ENCODE assay signal across 8 cellular contexts in the genomic region with DNA sequence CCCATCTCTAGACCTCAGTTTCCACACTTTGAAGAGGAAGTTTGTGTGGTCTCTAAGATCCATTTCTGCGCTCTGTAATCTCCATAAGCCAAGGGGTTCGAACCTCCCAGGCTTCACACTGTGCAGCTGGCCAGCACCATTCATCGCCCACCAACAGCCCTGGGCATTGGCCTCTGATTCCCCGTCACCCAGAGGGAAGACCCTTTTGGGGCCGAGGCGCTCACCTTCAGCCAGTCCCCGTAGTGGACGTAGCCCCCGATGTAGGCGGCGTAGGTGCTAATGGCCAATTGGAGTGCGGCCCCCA. TPM values are rescaled to one million over a fixed set of nuclear protein-coding genes. Genes with fewer than 3 reads are reported as not detected.
DNase-seq lines count a peak whose midpoint lies in the region; ATAC-seq and TF ChIP-seq lines count a peak whose summit lies in the region.

No MANE protein-coding gene starts in this region.

- peak overlapping the region; percentile 90 for H3K9ac ChIP-seq in ES-I3 (ENCODE audit: low read depth, low read length)

- intact Hi-C loops in prostate gland (cut with DNase I): no loop called here

- TF ChIP-seq CTCF in fibroblast of mammary gland (conservative IDR thresholded peaks at IDR 0.05; ENCODE audit: control insufficient read depth, insufficient read depth, low read depth, low read length) (no peak), prostate gland (IDR thresholded peaks at IDR 0.05) (no peak)

- ATAC-seq in HG02642 (IDR thresholded peaks at IDR 0.05; ENCODE audit: poor library complexity, unreplicated experiment): no peak

- TF ChIP-seq POLR2A in prostate gland (IDR thresholded peaks at IDR 0.05): no peak

- in situ Hi-C loops in ACHN (cut with HindIII; ENCODE audit: low pct_ligation_motif_present, low pct_unique_long_range_greater_than_20kb, low sequenced_read_pairs): no loop called here

- H3K4me1 ChIP-seq in ES-I3 (ENCODE audit: insufficient read depth, low read length): 0 out of 2 replicates have a peak, but pooled peaks cover 3% of the 10 kb centered on the region
- H3K4me1 ChIP-seq in SJCRH30: no peaks in the 10 kb centered on the region
- H3K4me1 ChIP-seq in prostate gland (replicated peaks): peaks cover 8% of the 10 kb centered on the region

- 8% methylated on average over 12 of the region's 12 CpGs for WGBS in prostate gland

- H3K27ac ChIP-seq in SJCRH30 (peak overlapping the region; percentile 54; the same call in 1 of the 2 replicates), prostate gland (peak overlapping the region; percentile 67 to 76)

- H3K9me3 ChIP-seq in ES-I3 (ENCODE audit: control insufficient read depth, insufficient read depth, low read length): no peaks in the 10 kb centered on the region
- H3K9me3 ChIP-seq in SJCRH30 (replicated peaks): no peaks in the 10 kb centered on the region
- no peaks in the 10 kb centered on the region for H3K9me3 ChIP-seq in prostate gland

- no peak for DNase-seq in SJCRH30
- DNase-seq in fibroblast of mammary gland (ENCODE audit: low read depth): no peak
- no peak for DNase-seq in prostate gland (ENCODE audit: low spot score)
- no peak for DNase-seq in AG08395 (ENCODE audit: low spot score)
- no peak for DNase-seq in ACHN
- DNase-seq in NCI-H2081 (lab: John Stamatoyannopoulos, UW): no peak

- H3K4me3 ChIP-seq in SJCRH30 (peak overlapping the region; percentile 74), fibroblast of mammary gland (ENCODE audit: control insufficient read depth, low read depth, low read length) (peak overlapping the region; percentile 97), prostate gland (peak overlapping the region; percentile 66 to 74)

- H3K27me3 ChIP-seq in SJCRH30: no peaks in the 10 kb centered on the region
- no peaks in the 10 kb centered on the region for H3K27me3 ChIP-seq in prostate gland (replicated peaks; ENCODE audit: insufficient read depth)

- H3K36me3 ChIP-seq in ES-I3 (ENCODE audit: insufficient read depth, low read length) (0 out of 2 replicates have a peak, but pooled peaks cover 7% of the 10 kb centered on the region), SJCRH30 (no peaks in the 10 kb centered on the region), prostate gland (no peaks in the 10 kb centered on the region)

RNA-seq across cellular contexts. Expression of gene TMEM101, which starts 0.7 kb away (rescaled TPM):
- 35.3 and 39.8 TPM in 2 replicates for total RNA-seq in SJCRH30 (2014; rRNA removed; shearing (Covaris generic))
- 10 to 100 TPM; 48.0 to 51.6 TPM for total RNA-seq in prostate gland

RNA-seq across cellular contexts. Expression of gene NAGS, which starts 9.7 kb away (rescaled TPM):
- total RNA-seq in SJCRH30 (2014; rRNA removed; shearing (Covaris generic)): 1.9 and 2.4 TPM in 2 replicates
- 1 to 10 TPM; 3.1 to 3.8 TPM for total RNA-seq in prostate gland

RNA-seq across cellular contexts. Expression of gene LSM12, which starts 52.4 kb away (rescaled TPM):
- total RNA-seq in SJCRH30 (2014; rRNA removed; shearing (Covaris generic)): 90.8 and 95.6 TPM in 2 replicates
- 10 to 100 TPM; 30.0 to 45.2 TPM for total RNA-seq in prostate gland

RNA-seq across cellular contexts. Expression of gene G6PC3, which starts 56.5 kb away (rescaled TPM):
- total RNA-seq in SJCRH30 (2014; rRNA removed; shearing (Covaris generic)): 34.6 and 37.3 TPM in 2 replicates
- 10 to 100 TPM; 68.9 to 84.8 TPM for total RNA-seq in prostate gland
